In the genomic region with DNA sequence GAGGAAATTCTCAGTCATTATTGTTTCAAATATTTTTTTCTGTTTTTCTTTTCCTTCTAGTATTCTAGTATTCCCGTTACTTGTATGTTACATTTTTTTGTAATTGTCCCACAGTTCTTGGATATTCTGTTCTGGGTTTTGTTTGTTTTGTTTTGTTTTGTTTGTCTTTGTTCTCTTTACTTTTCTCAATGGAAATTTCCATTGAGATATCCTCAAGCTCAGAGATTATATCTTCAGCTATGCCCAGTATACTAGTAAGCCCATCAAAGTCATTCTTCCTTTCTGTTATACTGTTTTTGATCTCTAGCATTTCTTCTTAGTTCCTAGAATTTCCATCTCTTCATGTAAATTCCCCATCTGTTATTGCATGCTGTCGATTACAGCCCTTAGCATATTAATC, we compare ENCODE assay signal across 16 cellular contexts. TPM values are rescaled to one million over a fixed set of nuclear protein-coding genes. Genes with fewer than 3 reads are reported as not detected.
A peak's percentile ranks its signal among the peaks of the same experiment; 100 is the strongest.
DNase-seq lines count a peak whose midpoint lies in the region; ATAC-seq, FAIRE-seq and TF ChIP-seq lines count a peak whose summit lies in the region.
"Had no signal": no experiment of that assay in that cellular context is flagged by ENCODE, and none has a peak within 500 bp of the region (broad histone marks: within the 10 kb centered on the region; RNA-seq: fewer than 3 reads in every experiment).

No MANE protein-coding gene starts in this region.

- H3K27ac ChIP-seq in OCI-LY3 (ENCODE audit: low read length) (no peak overlapping the region), endodermal cell (ENCODE audit: low read depth, low read length) (no peak overlapping the region), trophoblast cell (ENCODE audit: low read depth, low read length) (peak overlapping the region; percentile 50)
- H3K27ac ChIP-seq: A549, GM23248 had no signal

- no peak overlapping the region for H3K23ac ChIP-seq in trophoblast cell (ENCODE audit: low read length)

- no peak overlapping the region for H3K9ac ChIP-seq in OCI-LY3 (ENCODE audit: low read length)
- no peak overlapping the region for H3K9ac ChIP-seq in endodermal cell (ENCODE audit: extremely low read depth, low read length, poor library complexity, severe bottlenecking)
- no peak overlapping the region for H3K9ac ChIP-seq in trophoblast cell (ENCODE audit: low read length)
- H3K9ac ChIP-seq: GM23248 had no signal

- H2AK5ac ChIP-seq in trophoblast cell (ENCODE audit: low read length) = no peak overlapping the region

- no peak overlapping the region for H3K18ac ChIP-seq in trophoblast cell (ENCODE audit: low read length)

- H3K4me3 ChIP-seq in OCI-LY3 (ENCODE audit: low read length) = no peak overlapping the region
- peak overlapping the region; percentile 24 for H3K4me3 ChIP-seq in endodermal cell (ENCODE audit: low read length)
- H3K4me3 ChIP-seq in trophoblast cell (ENCODE audit: low read depth, low read length) = no peak overlapping the region
- H3K4me3 ChIP-seq: A549, GM23248 had no signal

- no peak overlapping the region for H4K8ac ChIP-seq in trophoblast cell (ENCODE audit: low read depth, low read length)

- no peak overlapping the region for H2BK12ac ChIP-seq in trophoblast cell (ENCODE audit: low read length)

- no peak overlapping the region for H4K91ac ChIP-seq in trophoblast cell (ENCODE audit: low read depth, low read length)

- no peak for TF ChIP-seq CTCF in OCI-LY3 (IDR thresholded peaks at IDR 0.05; ENCODE audit: low read depth, low read length)
- no peak for TF ChIP-seq CTCF in endodermal cell (conservative IDR thresholded peaks at IDR 0.05)

- H3K79me2 ChIP-seq in OCI-LY3 (ENCODE audit: low read length) (no peaks in the 10 kb centered on the region), trophoblast cell (ENCODE audit: control insufficient read depth, insufficient read depth, low read length, poor library complexity) (no peaks in the 10 kb centered on the region)

- no peak overlapping the region for H2BK5ac ChIP-seq in trophoblast cell (ENCODE audit: low read depth, low read length, poor library complexity)

- H2AFZ ChIP-seq in OCI-LY3 (ENCODE audit: low read depth, low read length) (no peak overlapping the region), trophoblast cell (ENCODE audit: insufficient read depth, low read length, poor library complexity) (no peak overlapping the region)
- H2AFZ ChIP-seq: GM23248 had no signal

- peaks cover 33% of the 10 kb centered on the region for H3K4me1 Mint-ChIP-seq in endodermal cell
- H3K4me1 Mint-ChIP-seq in effector memory CD8-positive, alpha-beta T cell (ENCODE audit: low read depth in 2 of 2) = no peaks in the 10 kb centered on the region
- H3K4me1 Mint-ChIP-seq: CD8-positive, alpha-beta memory T cell had no signal

- TF ChIP-seq POLR2A in H54 (IDR thresholded peaks at IDR 0.05; ENCODE audit: low read depth, low read length) = no peak

- H3K79me1 ChIP-seq in trophoblast cell (ENCODE audit: low read length) = peaks cover 3% of the 10 kb centered on the region

- peaks cover 14% of the 10 kb centered on the region for H3K9me3 Mint-ChIP-seq in endodermal cell
- H3K9me3 Mint-ChIP-seq in effector memory CD8-positive, alpha-beta T cell = peaks cover 0 to 4% of the 10 kb centered on the region in 2 donors

- no peak overlapping the region for H2BK120ac ChIP-seq in trophoblast cell (ENCODE audit: insufficient read depth, low read length, poor library complexity)

- no peak overlapping the region for H4K12ac ChIP-seq in trophoblast cell (ENCODE audit: low read depth, low read length)

- ATAC-seq in effector memory CD8-positive, alpha-beta T cell (replicated peaks) = no peak
- ATAC-seq: A549 had no signal

- DNase-seq in endodermal cell (no peak), trophoblast cell (peak in 1 of 2 donors; percentile 81), NCI-H2029 treated with DMSO at 0.1 percent for 48 hours (lab: John Stamatoyannopoulos, UW) (no peak), H54 (ENCODE audit: insufficient read length, low spot score) (no peak), GDM1 (lab: John Stamatoyannopoulos, UW) (no peak)
- DNase-seq in effector memory CD8-positive, alpha-beta T cell = no peak
- DNase-seq: BE2C; Caco-2; CD8-positive, alpha-beta memory T cell; DND-41; GF-D8; GM23248; H7; IMR-90 had no signal

- H3K27ac Mint-ChIP-seq in endodermal cell = no peak overlapping the region
- no peak overlapping the region for H3K27ac Mint-ChIP-seq in effector memory CD8-positive, alpha-beta T cell
- H3K27ac Mint-ChIP-seq: CD8-positive, alpha-beta memory T cell had no signal

- H3K4ac ChIP-seq in trophoblast cell (ENCODE audit: low read depth, low read length) = no peak overlapping the region

- WGBS in endodermal cell (ENCODE audit: insufficient coverage in 1 of 2, insufficient read length in 1 of 2), 2 experiments = 100% methylated on average over 1 of the region's 2 CpGs; no CpG with 5 or more reads in 1 of the 2 experiments
- WGBS in trophoblast cell (ENCODE audit: extremely low coverage, insufficient coverage, insufficient read length) = no CpG with 5 or more reads among the region's 2 CpGs

- H3K36me3 ChIP-seq in OCI-LY3 (replicated peaks; ENCODE audit: low read depth, low read length) = no peaks in the 10 kb centered on the region
- H3K36me3 ChIP-seq in endodermal cell (ENCODE audit: control insufficient read depth, insufficient read depth, low read length) = peaks cover 4% of the 10 kb centered on the region
- no peaks in the 10 kb centered on the region for H3K36me3 ChIP-seq in trophoblast cell (ENCODE audit: control insufficient read depth in 1 of 2, insufficient read depth in 2 of 2, low read length in 2 of 2)
- H3K36me3 ChIP-seq: BE2C had no signal

- H3K4me2 ChIP-seq in OCI-LY3 (ENCODE audit: low read length) (peak overlapping the region; percentile 29), trophoblast cell (ENCODE audit: low read length) (no peak overlapping the region)
- H3K4me2 ChIP-seq: A549 had no signal

- H3K9me3 ChIP-seq in OCI-LY3 (ENCODE audit: insufficient read depth, low read length) = no peaks in the 10 kb centered on the region
- peaks cover 10% of the 10 kb centered on the region for H3K9me3 ChIP-seq in endodermal cell (ENCODE audit: control insufficient read depth, low read length)
- H3K9me3 ChIP-seq in trophoblast cell (ENCODE audit: insufficient read depth, low read depth, low read length) = no peaks in the 10 kb centered on the region
- H3K9me3 ChIP-seq: A549, BE2C, Caco-2 had no signal

- no peak for FAIRE-seq in H54 (lab: Jason Lieb, UNC)
- FAIRE-seq: A549 had no signal

- H3K27me3 ChIP-seq in OCI-LY3 (ENCODE audit: low read depth, low read length) (no peaks in the 10 kb centered on the region), endodermal cell (ENCODE audit: control insufficient read depth, insufficient read depth, low read length, poor library complexity, severe bottlenecking) (no peaks in the 10 kb centered on the region), trophoblast cell (ENCODE audit: insufficient read depth, low read length) (no peaks in the 10 kb centered on the region)
- H3K27me3 ChIP-seq: BE2C had no signal

- H3K36me3 Mint-ChIP-seq in endodermal cell (ENCODE audit: low read depth) = peaks cover 11% of the 10 kb centered on the region
- H3K36me3 Mint-ChIP-seq in effector memory CD8-positive, alpha-beta T cell (ENCODE audit: insufficient read depth) = no peaks in the 10 kb centered on the region
- H3K36me3 Mint-ChIP-seq: CD8-positive, alpha-beta memory T cell had no signal

- H4K20me1 ChIP-seq in OCI-LY3 (ENCODE audit: insufficient read depth, low read length) = no peaks in the 10 kb centered on the region

- no peak overlapping the region for H3K4me3 Mint-ChIP-seq in endodermal cell
- no peak overlapping the region for H3K4me3 Mint-ChIP-seq in effector memory CD8-positive, alpha-beta T cell
- H3K4me3 Mint-ChIP-seq: CD8-positive, alpha-beta memory T cell had no signal

- no peak overlapping the region for H3K14ac ChIP-seq in trophoblast cell (ENCODE audit: low read length)

- H3K27me3 Mint-ChIP-seq in endodermal cell (ENCODE audit: insufficient read depth) = no peaks in the 10 kb centered on the region
- no peaks in the 10 kb centered on the region for H3K27me3 Mint-ChIP-seq in effector memory CD8-positive, alpha-beta T cell
- H3K27me3 Mint-ChIP-seq: CD8-positive, alpha-beta memory T cell had no signal

- peaks cover 15% of the 10 kb centered on the region for H3K4me1 ChIP-seq in OCI-LY3 (ENCODE audit: low read length)
- peaks cover 4% of the 10 kb centered on the region for H3K4me1 ChIP-seq in endodermal cell (ENCODE audit: control insufficient read depth, insufficient read depth, low read length)
- H3K4me1 ChIP-seq in trophoblast cell (ENCODE audit: control insufficient read depth in 1 of 2, insufficient read depth in 2 of 2, low read length in 2 of 2) = peaks cover 0 to 4% of the 10 kb centered on the region in 2 experiments
- H3K4me1 ChIP-seq: A549, BE2C, Caco-2 had no signal

RNA-seq across cellular contexts. Expression of a gene that starts 27.8 kb away (rescaled TPM):
- 10 to 100 TPM; 31.6 to 33.1 TPM for total RNA-seq in endodermal cell
- 9.2 TPM for polyA plus RNA-seq in endodermal cell (2013, experiment 1 of 2)
- 10.5 TPM for polyA plus RNA-seq in endodermal cell (2013, experiment 2 of 2)
- 28.7 and 30.2 TPM in 2 replicates for polyA plus RNA-seq in trophoblast cell (2013)
- total RNA-seq: CD8-positive, alpha-beta memory T cell; GM23248 had no signal
- polyA plus RNA-seq: CD8-positive, alpha-beta memory T cell; GM23248 had no signal
